Comparison of ENCODE assay signal across 10 cellular contexts in genomic region chr5:33313150-33313549, GRCh38.
DNase-seq lines count a peak whose midpoint lies in the region; FAIRE-seq and TF ChIP-seq lines count a peak whose summit lies in the region.
"Had no signal": no experiment of that assay in that cellular context is flagged by ENCODE, and none has a peak within 500 bp of the region (broad histone marks: within the 10 kb centered on the region; RNA-seq: fewer than 3 reads in every experiment).

No MANE protein-coding gene starts in this region.

- dilution Hi-C loops in keratinocyte (cut with MboI; ENCODE audit: extremely low pct_ligation_motif_present, low sequenced_read_pairs) = no loop called here

- POLR2A ChIA-PET in A673 (lab: Charles Lee; ENCODE audit: low non-redundant PET) = no interaction called here

- peak; percentile 99 for FAIRE-seq in keratinocyte (lab: Jason Lieb, UNC)

- peak overlapping the region; percentile 1 for H3K9ac ChIP-seq in keratinocyte (ENCODE audit: control insufficient read depth, extremely low read depth, insufficient read depth, low read length)
- no peak overlapping the region for H3K9ac ChIP-seq in Karpas-422 (ENCODE audit: low read length)

- H3K79me2 ChIP-seq in keratinocyte (ENCODE audit: control insufficient read depth, insufficient read depth, low read length) (no peaks in the 10 kb centered on the region), Karpas-422 (ENCODE audit: low read length) (no peaks in the 10 kb centered on the region)

- H3K9me2 ChIP-seq in Karpas-422 (replicated peaks; ENCODE audit: insufficient read depth, low read length) = no peaks in the 10 kb centered on the region

- H3K36me3 ChIP-seq in A673 (ENCODE audit: insufficient read depth, low read length, poor library complexity, severe bottlenecking) (no peaks in the 10 kb centered on the region), keratinocyte (ENCODE audit: control insufficient read depth in 2 of 2, extremely low read depth in 1 of 2, insufficient read depth in 2 of 2, low read length in 2 of 2) (no peaks in the 10 kb centered on the region), Karpas-422 (ENCODE audit: insufficient read depth, low read length) (no peaks in the 10 kb centered on the region)

- H4K20me1 ChIP-seq in keratinocyte (ENCODE audit: control insufficient read depth, extremely low read depth, insufficient read depth, low read length) = no peaks in the 10 kb centered on the region
- H4K20me1 ChIP-seq in Karpas-422 (ENCODE audit: insufficient read depth, low read depth, low read length) = no peaks in the 10 kb centered on the region

- intact Hi-C loops in A673 (cut with micrococcal nuclease; ENCODE audit: unreplicated experiment) = no loop called here

- H3K4me1 ChIP-seq in A673 (ENCODE audit: insufficient read depth, low read length, poor library complexity, severe bottlenecking) = no peaks in the 10 kb centered on the region
- H3K4me1 ChIP-seq in keratinocyte (ENCODE audit: control insufficient read depth, extremely low read depth, insufficient read depth, low read length) = peaks cover 47% of the 10 kb centered on the region
- H3K4me1 ChIP-seq in Karpas-422 (ENCODE audit: low read length) = no peaks in the 10 kb centered on the region

- no peak overlapping the region for H3K27ac ChIP-seq in A673 (ENCODE audit: low read depth, low read length, poor library complexity, severe bottlenecking)
- peak overlapping the region; percentile 82 for H3K27ac ChIP-seq in keratinocyte (ENCODE audit: control insufficient read depth, insufficient read depth, low read length)
- H3K27ac ChIP-seq in Karpas-422 (ENCODE audit: low read length) = no peak overlapping the region

- H3K4me2 ChIP-seq in keratinocyte (ENCODE audit: control insufficient read depth, extremely low read depth, insufficient read depth, low read depth, low read length) = peak overlapping the region; percentile 13
- H3K4me2 ChIP-seq in Karpas-422 (ENCODE audit: low read depth, low read length, poor library complexity, severe bottlenecking) = no peak overlapping the region

- peak; percentile 21 for DNase-seq in A673 (ENCODE audit: low spot score)
- peak; percentile 99 for DNase-seq in HS-27A (ENCODE audit: low read depth)
- DNase-seq in amniotic stem cell (lab: John Stamatoyannopoulos, UW) = peak; percentile 56
- peak; percentile 90 for DNase-seq in keratinocyte (ENCODE audit: low read depth, low spot score)
- DNase-seq in NCI-H1105 (lab: John Stamatoyannopoulos, UW) = no peak
- DNase-seq in Karpas-422 = no peak
- DNase-seq in MV-4-11 (lab: John Stamatoyannopoulos, UW) = no peak
- no peak for DNase-seq in stimulated activated naive CD4-positive, alpha-beta T cell (lab: John Stamatoyannopoulos, UW)
- DNase-seq: CD4-positive, CD25-positive, alpha-beta regulatory T cell; NCI-H524 treated with DMSO at 0.1 percent for 48 hours had no signal

- H2AFZ ChIP-seq in keratinocyte (ENCODE audit: control insufficient read depth, low read length) (peak overlapping the region; percentile 50), Karpas-422 (ENCODE audit: low read length) (no peak overlapping the region)

- no peaks in the 10 kb centered on the region for H3K27me3 ChIP-seq in A673 (replicated peaks; ENCODE audit: insufficient read depth, low read depth, low read length, poor library complexity)
- H3K27me3 ChIP-seq in keratinocyte (ENCODE audit: control insufficient read depth, extremely low read depth, insufficient read depth, low read length) = no peaks in the 10 kb centered on the region
- no peaks in the 10 kb centered on the region for H3K27me3 ChIP-seq in Karpas-422 (ENCODE audit: low read length)

- TF ChIP-seq CTCF in A673 (conservative IDR thresholded peaks at IDR 0.05; ENCODE audit: low read depth, low read length) = no peak
- no peak for TF ChIP-seq CTCF in keratinocyte (optimal IDR thresholded peaks at IDR 0.05 in 1 of 3, IDR thresholded peaks at IDR 0.05 in 1 of 3, conservative IDR thresholded peaks at IDR 0.05 in 1 of 3; ENCODE audit: extremely low read depth in 1 of 3, insufficient read depth in 2 of 3, low read length in 3 of 3)

- CTCF ChIA-PET in A673 (lab: Charles Lee) = no interaction called here

- H3K9me3 ChIP-seq in A673 (ENCODE audit: low read depth, low read length, poor library complexity, severe bottlenecking) (no peaks in the 10 kb centered on the region), keratinocyte (ENCODE audit: control insufficient read depth, low read depth, low read length) (no peaks in the 10 kb centered on the region), Karpas-422 (ENCODE audit: low read length) (no peaks in the 10 kb centered on the region)

- no peak overlapping the region for H3K4me3 ChIP-seq in A673 (ENCODE audit: low read depth, low read length, poor library complexity, severe bottlenecking)
- H3K4me3 ChIP-seq in keratinocyte (ENCODE audit: control insufficient read depth in 2 of 3, extremely low read depth in 1 of 3, insufficient read depth in 2 of 3, low read depth in 1 of 3, low read length in 3 of 3) = no peak overlapping the region
- no peak overlapping the region for H3K4me3 ChIP-seq in Karpas-422 (ENCODE audit: low read length)

- BruUV-seq in A673 (replicated peaks; lab: Mats Ljungman, UMichigan) = no TSS peak

- no peaks in the 10 kb centered on the region for H3K9me1 ChIP-seq in keratinocyte (ENCODE audit: control insufficient read depth, extremely low read depth, insufficient read depth, low read length)

Comparison
In these comparisons a context has a peak if more than half of its experiments do, and no peak if none do; other contexts are left out.
1. DNase-seq: peak in A673 (single experiment), HS-27A (single experiment), amniotic stem cell (single experiment) and keratinocyte (single experiment); none in NCI-H1105 (single experiment), Karpas-422 (single experiment), MV-4-11 (single experiment) and stimulated activated naive CD4-positive, alpha-beta T cell (0 of 6).